In genomic region chr12:15584366-15585041, GRCh38 we compare ENCODE assay signal across 8 cellular contexts.
DNase-seq lines count a peak whose midpoint lies in the region; ATAC-seq and TF ChIP-seq lines count a peak whose summit lies in the region.

No MANE protein-coding gene starts in this region.

- no peaks in the 10 kb centered on the region for H3K36me3 Mint-ChIP-seq in osteocyte (ENCODE audit: unreplicated experiment)
- H3K36me3 Mint-ChIP-seq in activated T-helper 2 cell treated with anti-CD3 and anti-CD28 coated beads, Interferon-gamma antibody, Interleukin-2, Interleukin-4, amounts not matched to agents 10 μg/mL and 5 μg/mL and 100 μg/mL, durations not matched to agents 14 hours and 24 hours and 36 hours (ENCODE audit: low read depth) = no peaks in the 10 kb centered on the region

- H3K4me2 ChIP-seq in KMS-11 (no peak overlapping the region), SK-N-SH (no peak overlapping the region)

- H3K4me1 ChIP-seq in KMS-11 (ENCODE audit: low read depth, poor library complexity, severe bottlenecking) = no peaks in the 10 kb centered on the region
- H3K4me1 ChIP-seq in SK-N-SH (ENCODE audit: control insufficient read depth in 1 of 2, insufficient read depth in 2 of 2, low read depth in 1 of 2, low read length in 1 of 2) = no peaks in the 10 kb centered on the region
- H3K4me1 ChIP-seq in esophagus squamous epithelium = no peaks in the 10 kb centered on the region

- no peak overlapping the region for H3K4me3 ChIP-seq in AG04450 (ENCODE audit: low read depth, low read length)
- no peak overlapping the region for H3K4me3 ChIP-seq in GM06990 (replicated peaks; ENCODE audit: low read depth, low read length)
- H3K4me3 ChIP-seq in KMS-11 (IDR thresholded peaks at IDR 0.05; ENCODE audit: insufficient read depth, low read depth, low read length) = no peak overlapping the region
- H3K4me3 ChIP-seq in SK-N-SH (ENCODE audit: low read depth in 2 of 2, low read length in 1 of 2) = no peak overlapping the region
- no peak overlapping the region for H3K4me3 ChIP-seq in esophagus squamous epithelium

- TF ChIP-seq CTCF in AG04450 (IDR thresholded peaks at IDR 0.05; ENCODE audit: low read depth, low read length) (peak; percentile 85), GM06990 (IDR thresholded peaks at IDR 0.05; ENCODE audit: insufficient read depth, low read length, poor library complexity, severe bottlenecking) (peak; percentile 70), KMS-11 (conservative IDR thresholded peaks at IDR 0.05; ENCODE audit: low read depth, low read length) (peak; percentile 65), SK-N-SH (IDR thresholded peaks at IDR 0.05) (peak; percentile 85), esophagus squamous epithelium (IDR thresholded peaks at IDR 0.05) (peak; percentile 26 to 62 (median 50)), osteocyte (IDR thresholded peaks at IDR 0.05) (peak; percentile 86)

- POLR2A ChIA-PET in AG04450 (lab: Yijun Ruan, JAX) = no interaction called here
- POLR2A ChIA-PET in SK-N-SH (lab: Yijun Ruan, JAX) = no interaction called here

- H4K20me1 ChIP-seq in KMS-11 (ENCODE audit: insufficient read depth) = no peaks in the 10 kb centered on the region
- H4K20me1 ChIP-seq in SK-N-SH (ENCODE audit: insufficient read depth) = no peaks in the 10 kb centered on the region

- no peak for TF ChIP-seq EP300 in SK-N-SH (IDR thresholded peaks at IDR 0.05; ENCODE audit: borderline replicate concordance in 1 of 2, low read depth in 1 of 2, low read length in 1 of 2)

- peak; percentile 71 for TF ChIP-seq RAD21 in SK-N-SH (IDR thresholded peaks at IDR 0.05; ENCODE audit: low read length)

- no peaks in the 10 kb centered on the region for H3K27me3 Mint-ChIP-seq in osteocyte (ENCODE audit: unreplicated experiment)
- H3K27me3 Mint-ChIP-seq in activated T-helper 2 cell treated with anti-CD3 and anti-CD28 coated beads, Interferon-gamma antibody, Interleukin-2, Interleukin-4, amounts not matched to agents 10 μg/mL and 5 μg/mL and 100 μg/mL, durations not matched to agents 14 hours and 24 hours and 36 hours (ENCODE audit: low read depth) = peaks cover 5% of the 10 kb centered on the region

- H3K9me3 Mint-ChIP-seq in osteocyte (ENCODE audit: unreplicated experiment) = peaks cover 4% of the 10 kb centered on the region
- H3K9me3 Mint-ChIP-seq in activated T-helper 2 cell treated with anti-CD3 and anti-CD28 coated beads, Interferon-gamma antibody, Interleukin-2, Interleukin-4, amounts not matched to agents 10 μg/mL and 5 μg/mL and 100 μg/mL, durations not matched to agents 14 hours and 24 hours and 36 hours = no peaks in the 10 kb centered on the region

- no peak overlapping the region for H3K27ac ChIP-seq in AG04450 (ENCODE audit: low read depth, low read length)
- no peak overlapping the region for H3K27ac ChIP-seq in KMS-11
- no peak overlapping the region for H3K27ac ChIP-seq in SK-N-SH (ENCODE audit: low read depth in 2 of 2, low read length in 1 of 2)
- H3K27ac ChIP-seq in esophagus squamous epithelium = no peak overlapping the region

- ATAC-seq in HG03469 (IDR thresholded peaks at IDR 0.05; ENCODE audit: unreplicated experiment) = no peak

- H2AFZ ChIP-seq in KMS-11 (ENCODE audit: low read depth) (no peak overlapping the region), SK-N-SH (ENCODE audit: low read depth) (no peak overlapping the region)

- H3K36me3 ChIP-seq in GM06990 (ENCODE audit: control insufficient read depth, insufficient read depth, low read length) (no peaks in the 10 kb centered on the region), KMS-11 (ENCODE audit: insufficient read depth) (no peaks in the 10 kb centered on the region), SK-N-SH (replicated peaks in 1 of 2; ENCODE audit: control insufficient read depth in 1 of 2, insufficient read depth in 2 of 2, low read length in 1 of 2) (no peaks in the 10 kb centered on the region), esophagus squamous epithelium (no peaks in the 10 kb centered on the region)

- DNase-seq in AG04450 (ENCODE audit: low read depth, low spot score) (no peak), GM06990 (ENCODE audit: extremely low read depth, insufficient read length) (no peak), SK-N-SH (peak; percentile 5), esophagus squamous epithelium (lab: John Stamatoyannopoulos, UW) (no peak), osteocyte (ENCODE audit: extremely low spot score, unreplicated experiment) (no peak)
- no peak for DNase-seq in activated T-helper 2 cell treated with anti-CD3 and anti-CD28 coated beads, Interferon-gamma antibody, Interleukin-2, Interleukin-4, amounts not matched to agents 10 μg/mL and 5 μg/mL and 100 μg/mL, durations not matched to agents 14 hours and 24 hours and 36 hours (ENCODE audit: low spot score)

- H3K9me3 ChIP-seq in AG04450 (ENCODE audit: control insufficient read depth, insufficient read depth, low read length) (no peaks in the 10 kb centered on the region), SK-N-SH (no peaks in the 10 kb centered on the region), esophagus squamous epithelium (no peaks in the 10 kb centered on the region)

- 36% methylated on average over 3 of the region's 3 CpGs for whole genome bisulfite sequencing in SK-N-SH (ENCODE audit: low lambda C conversion rate)
- WGBS in esophagus squamous epithelium, 2 donors = 25 to 30% methylated on average over 3 of the region's 3 CpGs

- H3K9me2 ChIP-seq in SK-N-SH = no peaks in the 10 kb centered on the region

- H3K79me2 ChIP-seq in KMS-11 (ENCODE audit: insufficient read depth, low read depth) (no peaks in the 10 kb centered on the region), SK-N-SH (ENCODE audit: insufficient read depth) (no peaks in the 10 kb centered on the region)

- H3F3A ChIP-seq in SK-N-SH (replicated peaks; ENCODE audit: insufficient read depth) = no peaks in the 10 kb centered on the region

- H3K27me3 ChIP-seq in AG04450 (ENCODE audit: control insufficient read depth, insufficient read depth, low read length) = no peaks in the 10 kb centered on the region
- no peaks in the 10 kb centered on the region for H3K27me3 ChIP-seq in GM06990 (replicated peaks; ENCODE audit: control insufficient read depth, insufficient read depth, low read length)
- H3K27me3 ChIP-seq in KMS-11 (ENCODE audit: insufficient read depth, low read depth) = no peaks in the 10 kb centered on the region
- no peaks in the 10 kb centered on the region for H3K27me3 ChIP-seq in SK-N-SH (ENCODE audit: insufficient read depth)
- H3K27me3 ChIP-seq in esophagus squamous epithelium = peaks cover 0 to 43% (median 0%) of the 10 kb centered on the region in 4 donors

- CTCF ChIA-PET in AG04450 (lab: Charles Lee) = interaction anchor here (0.5 to 7.6 kb wide), 71 partner anchors 9 to 881 kb away, joined by 3 to 226 read pairs (median 5); partner anchors contain the start of gene RERG
- CTCF ChIA-PET in SK-N-SH (lab: Yijun Ruan, JAX) = interaction anchor here (0.7 to 3.7 kb wide), 19 partner anchors 10 to 354 kb away, joined by 3 to 25 read pairs (median 4); no protein-coding TSS in a partner anchor

- H3K9ac ChIP-seq in KMS-11 (no peak overlapping the region), SK-N-SH (no peak overlapping the region)

- H3K4me1 Mint-ChIP-seq in osteocyte (ENCODE audit: unreplicated experiment) = peaks cover 13% of the 10 kb centered on the region
- peaks cover 18% of the 10 kb centered on the region for H3K4me1 Mint-ChIP-seq in activated T-helper 2 cell treated with anti-CD3 and anti-CD28 coated beads, Interferon-gamma antibody, Interleukin-2, Interleukin-4, amounts not matched to agents 10 μg/mL and 5 μg/mL and 100 μg/mL, durations not matched to agents 14 hours and 24 hours and 36 hours (ENCODE audit: low read depth)

- intact Hi-C loops in esophagus squamous epithelium (cut with DNase I) = loop anchor here (5.0 kb wide), 2 partner anchors 47 to 273 kb away; no protein-coding TSS in a partner anchor
- intact Hi-C loops in activated T-helper 2 cell treated with anti-CD3 and anti-CD28 coated beads, Interferon-gamma antibody, Interleukin-2, Interleukin-4, amounts not matched to agents 10 μg/mL and 5 μg/mL and 100 μg/mL, durations not matched to agents 14 hours and 24 hours and 36 hours (cut with micrococcal nuclease) = loop anchor here (1.0 to 10.0 kb wide), 3 partner anchors 52 to 308 kb away; no protein-coding TSS in a partner anchor

- no peak for TF ChIP-seq POLR2A in esophagus squamous epithelium (IDR thresholded peaks at IDR 0.05)

- H3K27ac Mint-ChIP-seq in osteocyte (ENCODE audit: unreplicated experiment) = no peak overlapping the region
- no peak overlapping the region for H3K27ac Mint-ChIP-seq in activated T-helper 2 cell treated with anti-CD3 and anti-CD28 coated beads, Interferon-gamma antibody, Interleukin-2, Interleukin-4, amounts not matched to agents 10 μg/mL and 5 μg/mL and 100 μg/mL, durations not matched to agents 14 hours and 24 hours and 36 hours

- no peak overlapping the region for H3K4me3 Mint-ChIP-seq in osteocyte (ENCODE audit: unreplicated experiment)
- no peak overlapping the region for H3K4me3 Mint-ChIP-seq in activated T-helper 2 cell treated with anti-CD3 and anti-CD28 coated beads, Interferon-gamma antibody, Interleukin-2, Interleukin-4, amounts not matched to agents 10 μg/mL and 5 μg/mL and 100 μg/mL, durations not matched to agents 14 hours and 24 hours and 36 hours (ENCODE audit: low read depth)

TF ChIP-seq in SK-N-SH, 30 proteins besides CTCF, POLR2A, EP300 and RAD21:
- TF ChIP-seq SMC3 (IDR thresholded peaks at IDR 0.05; ENCODE audit: low read depth, low read length) = peak; percentile 74
- no peak for TF ChIP-seq NFIC (IDR thresholded peaks at IDR 0.05; ENCODE audit: borderline replicate concordance)
TF ChIP-seq in SK-N-SH: peak in this region for 1.
